9 cellular contexts compared by ENCODE assay signal in the genomic region with DNA sequence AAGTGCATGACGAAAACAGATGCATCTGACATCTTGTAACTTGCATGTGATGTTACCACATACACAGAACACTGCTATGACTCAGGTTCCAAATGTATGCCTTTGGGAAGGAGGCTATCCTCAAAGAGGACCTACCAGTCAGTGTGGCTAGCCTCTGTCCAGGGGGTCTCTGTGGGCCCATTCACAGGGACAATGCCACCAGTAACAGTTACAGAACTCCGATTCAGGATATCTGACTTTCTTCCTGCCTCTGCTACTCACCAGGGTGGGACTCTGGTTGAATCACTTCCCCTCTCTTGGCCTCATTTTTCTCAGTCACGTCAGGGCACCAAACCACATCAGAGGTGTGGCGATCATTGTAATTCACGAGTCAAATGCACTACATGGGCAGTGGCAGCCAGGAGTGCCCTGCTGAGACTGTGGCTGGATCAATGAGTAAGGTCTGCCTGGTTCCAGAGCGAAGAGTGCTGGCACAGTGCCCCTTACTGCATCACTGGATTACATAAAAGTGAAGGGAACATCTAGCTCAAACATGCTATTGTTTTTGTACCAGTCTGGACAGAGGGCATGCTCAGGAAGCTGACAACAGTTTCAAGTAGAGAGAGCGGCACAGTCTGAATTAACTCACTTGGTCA. TPM values are rescaled to one million over a fixed set of nuclear protein-coding genes. Genes with fewer than 3 reads are reported as not detected.
DNase-seq lines count a peak whose midpoint lies in the region; ATAC-seq and TF ChIP-seq lines count a peak whose summit lies in the region.
"Had no signal": no experiment of that assay in that cellular context is flagged by ENCODE, and none has a peak within 500 bp of the region (broad histone marks: within the 10 kb centered on the region; RNA-seq: fewer than 3 reads in every experiment).

No MANE protein-coding gene starts in this region.

- ATAC-seq in GM18505 (IDR thresholded peaks at IDR 0.05; ENCODE audit: unreplicated experiment) (peak; percentile 37), HG03103 (IDR thresholded peaks at IDR 0.05; ENCODE audit: low read depth, unreplicated experiment) (peak; percentile 56), sciatic nerve (no peak)

- TF ChIP-seq POLR2A in GM18505 (IDR thresholded peaks at IDR 0.05; ENCODE audit: borderline replicate concordance, extremely low read depth, insufficient read depth, insufficient read length) (no peak), ovary (IDR thresholded peaks at IDR 0.05) (no peak)

- no peak overlapping the region for H3K4me3 ChIP-seq in ovary
- H3K4me3 ChIP-seq: SK-N-MC had no signal

- peak; percentile 22 for DNase-seq in activated CD4-positive, alpha-beta T cell treated with anti-CD3 and anti-CD28 coated beads, Interleukin-2, amount 50 U/mL, for 1 hour
- DNase-seq in epithelial cell of prostate (ENCODE audit: low read depth, low spot score) = peak; percentile 93
- DNase-seq in occipital lobe (lab: John Stamatoyannopoulos, UW) = peak; percentile 74
- DNase-seq in sciatic nerve (ENCODE audit: low spot score) = no peak
- no peak for DNase-seq in ovary
- no peak for DNase-seq in GM19240 (ENCODE audit: insufficient read length, low spot score)

- no peak for TF ChIP-seq CTCF in ovary (IDR thresholded peaks at IDR 0.05)

- H3K36me3 ChIP-seq in ovary = no peaks in the 10 kb centered on the region

- no peaks in the 10 kb centered on the region for H3K27me3 ChIP-seq in ovary

- no peaks in the 10 kb centered on the region for H3K9me3 ChIP-seq in ovary

- intact Hi-C loops in sciatic nerve (cut with DNase I) = loop anchor here (10.0 kb wide), 1 partner anchor 300 kb away; a partner anchor contains a TSS
- intact Hi-C loops in ovary (cut with DNase I) = loop anchor here in 2 of 4 donors (10.0 kb wide), 2 partner anchors 290 to 300 kb away; a partner anchor contains a TSS

- H3K27ac ChIP-seq in epithelial cell of prostate = peak overlapping the region; percentile 99
- H3K27ac ChIP-seq in ovary = no peak overlapping the region
- H3K27ac ChIP-seq: SK-N-MC had no signal

- 75 to 85% (median 83%) methylated on average over 7 of the region's 7 CpGs for WGBS in ovary, 3 donors

- H3K4me1 ChIP-seq in ovary (ENCODE audit: insufficient read depth) = peaks cover 3% of the 10 kb centered on the region

- no peak for TF ChIP-seq EP300 in ovary (IDR thresholded peaks at IDR 0.05)

RNA-seq across cellular contexts. Expression of a gene that starts 13.2 kb away (rescaled TPM):
- total RNA-seq in occipital lobe (16.5 TPM), sciatic nerve (47.3 TPM), ovary (10 to 100 TPM; 23.0 to 86.6 (median 48.3) TPM)
- 10 to 100 TPM; 72.8 to 73.1 TPM for polyA plus RNA-seq in ovary

RNA-seq across cellular contexts. Expression of a gene that starts 26.6 kb away (rescaled TPM):
- total RNA-seq in occipital lobe (86.7 TPM), sciatic nerve (151 TPM), ovary (100 to 1,000 TPM in 5 of 7 donors, 10 to 100 TPM in 2; 70.2 to 224 (median 160) TPM)
- 10 to 100 TPM; 31.0 to 79.2 TPM for polyA plus RNA-seq in ovary

RNA-seq across cellular contexts. Expression of a gene that starts 58.5 kb away (rescaled TPM):
- total RNA-seq in occipital lobe (90.8 TPM), sciatic nerve (3,484 TPM), ovary (1,000 to 10,000 TPM in 1 of 7 donors, 100 to 1,000 TPM in 6; 220 to 1,059 (median 717) TPM)
- 1,000 to 10,000 TPM in 1 of 2 donors, 100 to 1,000 TPM in 1; 924 to 2,564 TPM for polyA plus RNA-seq in ovary

Comparison
In these comparisons a context has a peak if more than half of its experiments do, and no peak if none do; other contexts are left out.
1. DNase-seq: peak in activated CD4-positive, alpha-beta T cell treated with anti-CD3 and anti-CD28 coated beads, Interleukin-2, amount 50 U/mL, for 1 hour (single experiment), epithelial cell of prostate (single experiment) and occipital lobe (single experiment); none in sciatic nerve (single experiment), ovary (0 of 5) and GM19240 (single experiment).